1 cellular context compared by ENCODE assay signal in the genomic region with DNA sequence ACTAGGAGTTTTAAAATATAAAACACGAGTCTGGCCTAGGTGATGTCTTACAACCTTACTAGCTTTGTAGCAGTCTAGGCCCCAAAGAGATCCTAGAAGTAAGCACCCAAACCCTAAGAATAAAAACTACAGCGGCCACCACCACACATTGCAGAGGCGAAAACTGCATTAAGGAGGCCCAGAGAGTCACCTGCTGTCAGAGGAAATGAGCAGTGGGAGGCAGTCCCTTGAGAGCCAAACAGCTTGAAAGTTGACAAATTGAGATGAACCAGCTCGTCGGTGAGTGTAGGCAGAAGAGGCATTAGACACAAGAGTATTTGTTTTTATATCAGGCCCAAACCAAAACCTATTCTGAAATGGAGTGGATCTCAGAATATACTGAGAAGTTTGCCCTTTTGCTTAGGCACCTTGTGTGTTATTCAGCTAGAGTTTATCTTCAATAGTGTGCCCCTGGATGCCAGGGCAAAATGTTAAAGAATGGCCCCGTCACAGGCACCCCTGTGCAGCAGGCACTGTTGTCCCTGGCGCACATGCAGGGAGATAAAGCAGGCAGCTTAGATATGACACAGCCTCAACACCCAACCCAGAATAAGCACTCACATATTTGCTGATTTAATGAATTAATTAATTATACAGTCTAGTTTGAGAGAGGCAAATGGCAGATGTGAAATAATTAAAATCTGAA.
TF ChIP-seq lines count a peak whose summit lies in the region.

No MANE protein-coding gene starts in this region.

TF ChIP-seq in HCT116, 20 proteins besides CTCF, POLR2A, EP300 and RAD21 (continued from another document):
- TF ChIP-seq REST (IDR thresholded peaks at IDR 0.05; ENCODE audit: low read depth) (no peak), TCF7L2 (IDR thresholded peaks at IDR 0.05; ENCODE audit: borderline replicate concordance, extremely low read depth, insufficient read depth, insufficient read length) (no peak), EZH2phosphoT487 (IDR thresholded peaks at IDR 0.05; ENCODE audit: borderline replicate concordance) (no peak), EZH2 (IDR thresholded peaks at IDR 0.05) (no peak), ZNF274 (IDR thresholded peaks at IDR 0.05; ENCODE audit: low read depth, low read length) (no peak), MAX (IDR thresholded peaks at IDR 0.05) (no peak)
